Comparison of ENCODE assay signal across 8 cellular contexts in genomic region chr16:87389245-87389644, GRCh38. TPM values are rescaled to one million over a fixed set of nuclear protein-coding genes. Genes with fewer than 3 reads are reported as not detected.
DNase-seq lines count a peak whose midpoint lies in the region; ATAC-seq and TF ChIP-seq lines count a peak whose summit lies in the region.

No MANE protein-coding gene starts in this region.

- peak overlapping the region; percentile 97 for H3K27ac Mint-ChIP-seq in activated T-cell treated with anti-CD3 and anti-CD28 coated beads, Interleukin-2, amount 50 U/mL, for 72 hours
- no peak overlapping the region for H3K27ac Mint-ChIP-seq in WTC11

- WGBS in liver: 65% methylated on average over 5 of the region's 5 CpGs
- 90% methylated on average over 5 of the region's 5 CpGs for WGBS in prostate gland

- H3K4me1 ChIP-seq in liver (ENCODE audit: control insufficient read depth in 4 of 4, insufficient read depth in 4 of 4, low read length in 3 of 4) (peaks cover 13 to 37% (median 19%) of the 10 kb centered on the region in 4 donors), thoracic aorta (ENCODE audit: control insufficient read depth in 1 of 2, low read depth in 2 of 2) (peaks cover 15 to 36% of the 10 kb centered on the region in 2 donors), prostate gland (replicated peaks) (peaks cover 12% of the 10 kb centered on the region)

- H3K9me3 Mint-ChIP-seq in activated T-cell treated with anti-CD3 and anti-CD28 coated beads, Interleukin-2, amount 50 U/mL, for 72 hours: peaks cover 0 to 2% of the 10 kb centered on the region in 2 donors
- no peaks in the 10 kb centered on the region for H3K9me3 Mint-ChIP-seq in WTC11

- no peak for DNase-seq in activated T-cell treated with anti-CD3 and anti-CD28 coated beads, Interleukin-2, amount 50 U/mL, for 72 hours
- no peak for DNase-seq in activated T-cell treated with anti-CD3 and anti-CD28 coated beads, Interleukin-2, amount 50 U/mL, for 48 hours
- DNase-seq in WTC11 (ENCODE audit: low spot score): no peak
- no peak for DNase-seq in thoracic aorta (ENCODE audit: low spot score)
- DNase-seq in NK-92 (lab: John Stamatoyannopoulos, UW; ENCODE audit: unreplicated experiment): no peak
- no peak for DNase-seq in prostate gland (ENCODE audit: low spot score)

- H3K4me3 ChIP-seq in liver (ENCODE audit: low read depth in 1 of 3, low read length in 3 of 3) (no peak overlapping the region), thoracic aorta (no peak overlapping the region), prostate gland (no peak overlapping the region)

- TF ChIP-seq CTCF in WTC11 (IDR thresholded peaks at IDR 0.05) (no peak), liver (IDR thresholded peaks at IDR 0.05; ENCODE audit: low read depth, low read length, missing input control) (no peak), thoracic aorta (IDR thresholded peaks at IDR 0.05) (no peak), prostate gland (IDR thresholded peaks at IDR 0.05) (no peak)

- H3K9me3 ChIP-seq in liver (ENCODE audit: control insufficient read depth in 4 of 4, low read length in 3 of 4) (no peaks in the 10 kb centered on the region), thoracic aorta (no peaks in the 10 kb centered on the region), prostate gland (no peaks in the 10 kb centered on the region)

- H3K4me3 Mint-ChIP-seq in activated T-cell treated with anti-CD3 and anti-CD28 coated beads, Interleukin-2, amount 50 U/mL, for 72 hours: peak overlapping the region in 1 of 2 donors; percentile 73
- no peak overlapping the region for H3K4me3 Mint-ChIP-seq in WTC11

- no peak for TF ChIP-seq RAD21 in liver (IDR thresholded peaks at IDR 0.05)

- H3K9ac ChIP-seq in liver (ENCODE audit: low read depth in 1 of 2, low read length in 2 of 2): no peak overlapping the region

- H3K36me3 Mint-ChIP-seq in activated T-cell treated with anti-CD3 and anti-CD28 coated beads, Interleukin-2, amount 50 U/mL, for 72 hours (ENCODE audit: insufficient read depth in 2 of 2): peaks cover 8% of the 10 kb centered on the region in 2 donors
- no peaks in the 10 kb centered on the region for H3K36me3 Mint-ChIP-seq in WTC11

- no peak for TF ChIP-seq POLR2A in prostate gland (IDR thresholded peaks at IDR 0.05)

- peaks cover 61% of the 10 kb centered on the region for H3K4me1 Mint-ChIP-seq in activated T-cell treated with anti-CD3 and anti-CD28 coated beads, Interleukin-2, amount 50 U/mL, for 72 hours (ENCODE audit: low read depth)
- peaks cover 33% of the 10 kb centered on the region for H3K4me1 Mint-ChIP-seq in WTC11

- no peak for ATAC-seq in activated T-cell treated with anti-CD3 and anti-CD28 coated beads, Interleukin-2, amount 50 U/mL, for 72 hours (replicated peaks in 1 of 2)
- ATAC-seq in WTC11: no peak
- ATAC-seq in thoracic aorta (ENCODE audit: insufficient number of reproducible peaks, low FRiP score, low read depth): no peak
- ATAC-seq in GM18511 (IDR thresholded peaks at IDR 0.05; ENCODE audit: unreplicated experiment): no peak

- POLR2A ChIA-PET in WTC11 (lab: Charles Lee): no interaction called here

- H3K27me3 ChIP-seq in liver (ENCODE audit: control insufficient read depth in 4 of 4, insufficient read depth in 4 of 4, low read length in 3 of 4) (no peaks in the 10 kb centered on the region), thoracic aorta (replicated peaks; ENCODE audit: insufficient read depth) (no peaks in the 10 kb centered on the region), prostate gland (replicated peaks; ENCODE audit: insufficient read depth) (no peaks in the 10 kb centered on the region)

- intact Hi-C loops in prostate gland (cut with DNase I): no loop called here

- CTCF ChIA-PET in WTC11 (lab: Charles Lee): no interaction called here

- no peaks in the 10 kb centered on the region for H3K36me3 ChIP-seq in liver (ENCODE audit: control insufficient read depth in 4 of 4, insufficient read depth in 3 of 4, low read depth in 1 of 4, low read length in 3 of 4)
- H3K36me3 ChIP-seq in thoracic aorta: no peaks in the 10 kb centered on the region
- H3K36me3 ChIP-seq in prostate gland: no peaks in the 10 kb centered on the region

- H3K27me3 Mint-ChIP-seq in activated T-cell treated with anti-CD3 and anti-CD28 coated beads, Interleukin-2, amount 50 U/mL, for 72 hours (ENCODE audit: low read depth): no peaks in the 10 kb centered on the region
- H3K27me3 Mint-ChIP-seq in WTC11 (ENCODE audit: low read depth): peaks cover 3% of the 10 kb centered on the region; the same call in 1 of the 2 replicates

- H3K27ac ChIP-seq in liver (ENCODE audit: low read depth in 1 of 2, low read length in 2 of 2) (peak overlapping the region; percentile 99), thoracic aorta (peak overlapping the region; percentile 43 to 84), prostate gland (peak overlapping the region in 1 of 2 donors; percentile 94)

TF ChIP-seq in WTC11, 78 proteins besides CTCF, POLR2A, EP300 and RAD21 (continues in another document):
- TF ChIP-seq TP53 (CRISPR knock-in tag; IDR thresholded peaks at IDR 0.05) (no peak), ETV6 (CRISPR knock-in tag; IDR thresholded peaks at IDR 0.05) (no peak), AFF4 (CRISPR knock-in tag; IDR thresholded peaks at IDR 0.05; ENCODE audit: borderline replicate concordance) (no peak)

TF ChIP-seq in liver, 16 proteins besides CTCF, POLR2A, EP300 and RAD21:
- TF ChIP-seq HNF4A (conservative IDR thresholded peaks at IDR 0.05) (peak; percentile 25 to 27), TAF1 (conservative IDR thresholded peaks at IDR 0.05) (no peak), MAX (IDR thresholded peaks at IDR 0.05) (no peak), SP1 (IDR thresholded peaks at IDR 0.05) (peak; percentile 20)

RNA-seq across cellular contexts. Expression of gene MAP1LC3B, which starts 2.9 kb away (rescaled TPM):
- total RNA-seq in activated T-cell treated with anti-CD3 and anti-CD28 coated beads, Interleukin-2, amount 50 U/mL, for 72 hours: 100 to 1,000 TPM; 116 to 146 TPM
- total RNA-seq in WTC11 (2021) (40.1 to 46.9 TPM (median 43.2 TPM) in 3 replicates), liver (10 to 100 TPM; 10.3 to 14.1 TPM), thoracic aorta (10 to 100 TPM; 65.4 to 80.4 TPM), prostate gland (10 to 100 TPM; 41.9 to 51.8 TPM)
- 10 to 100 TPM; 17.3 to 36.3 TPM for polyA plus RNA-seq in liver

RNA-seq across cellular contexts. Expression of gene FBXO31, which starts 5.7 kb away (rescaled TPM):
- total RNA-seq in activated T-cell treated with anti-CD3 and anti-CD28 coated beads, Interleukin-2, amount 50 U/mL, for 72 hours: 10 to 100 TPM; 33.7 to 36.8 TPM
- total RNA-seq in WTC11 (2021) (20.8 to 24.2 TPM (median 22.6 TPM) in 3 replicates), liver (10 to 100 TPM; 14.3 to 30.3 TPM), thoracic aorta (100 to 1,000 TPM in 1 of 2 donors, 10 to 100 TPM in 1; 57.9 to 161 TPM), prostate gland (10 to 100 TPM; 39.5 to 65.8 TPM)
- 10 to 100 TPM; 13.2 to 21.8 TPM for polyA plus RNA-seq in liver
